25 cellular contexts compared by ENCODE assay signal in genomic region chr7:45631569-45631968, GRCh38.
"Had no signal": no experiment of that assay in that cellular context is flagged by ENCODE, and none has a peak within 500 bp of the region (broad histone marks: within the 10 kb centered on the region; RNA-seq: fewer than 3 reads in every experiment).

No MANE protein-coding gene starts in this region.

- H3K4me3 Mint-ChIP-seq: dendritic cell treated with granulocyte-macrophage colony-stimulating factor and Interleukin-4, amounts not matched to agents 40 ng/mL and 50 ng/mL, for 4 days; effector memory CD8-positive, alpha-beta T cell; endodermal cell had no signal

- H3K27ac Mint-ChIP-seq: dendritic cell treated with granulocyte-macrophage colony-stimulating factor and Interleukin-4, amounts not matched to agents 40 ng/mL and 50 ng/mL, for 4 days; effector memory CD8-positive, alpha-beta T cell; endodermal cell had no signal

- H3K4me1 ChIP-seq: colonic mucosa, esophagus muscularis mucosa, esophagus squamous epithelium, foreskin keratinocyte, gastrocnemius medialis, gastroesophageal sphincter, heart left ventricle, heart right ventricle had no signal

- H3K9me3 Mint-ChIP-seq: dendritic cell treated with granulocyte-macrophage colony-stimulating factor and Interleukin-4, amounts not matched to agents 40 ng/mL and 50 ng/mL, for 4 days; effector memory CD8-positive, alpha-beta T cell had no signal

- H3K4me2 ChIP-seq: hepatocyte had no signal

- ATAC-seq: effector memory CD8-positive, alpha-beta T cell; esophagus mucosa; foreskin keratinocyte; gastrocnemius medialis; gastroesophageal sphincter; heart left ventricle; heart right ventricle had no signal

- H3K27me3 ChIP-seq: colonic mucosa, dorsolateral prefrontal cortex, esophagus muscularis mucosa, esophagus squamous epithelium, foreskin keratinocyte, gastrocnemius medialis, gastroesophageal sphincter, heart left ventricle, heart right ventricle, hepatocyte had no signal

- H3K4me1 Mint-ChIP-seq: endodermal cell had no signal

- H3K27me3 Mint-ChIP-seq: dendritic cell treated with granulocyte-macrophage colony-stimulating factor and Interleukin-4, amounts not matched to agents 40 ng/mL and 50 ng/mL, for 4 days had no signal

- H2AFZ ChIP-seq: hepatocyte had no signal

- H3K79me2 ChIP-seq: hepatocyte had no signal

- H3K36me3 ChIP-seq: colonic mucosa, esophagus muscularis mucosa, esophagus squamous epithelium, gastrocnemius medialis, gastroesophageal sphincter, heart left ventricle, heart right ventricle had no signal

- H3K27ac ChIP-seq: colonic mucosa, coronary artery, dorsolateral prefrontal cortex, epithelial cell of prostate, esophagus muscularis mucosa, esophagus squamous epithelium, foreskin keratinocyte, gastrocnemius medialis, gastroesophageal sphincter, heart left ventricle, heart right ventricle, hepatocyte had no signal

- H3K4me3 ChIP-seq: colonic mucosa, coronary artery, dorsolateral prefrontal cortex, esophagus muscularis mucosa, esophagus squamous epithelium, gastrocnemius medialis, gastroesophageal sphincter, heart left ventricle, heart right ventricle, hepatocyte had no signal

- H3K9me3 ChIP-seq: colonic mucosa, esophagus squamous epithelium, gastrocnemius medialis had no signal

- DNase-seq: colonic mucosa; cortex of kidney; dermis blood vessel endothelial cell; dorsolateral prefrontal cortex; effector CD4-positive, alpha-beta T cell; effector CD8-positive, alpha-beta T cell; effector memory CD4-positive, alpha-beta T cell; effector memory CD8-positive, alpha-beta T cell; endodermal cell; esophagus squamous epithelium; foreskin fibroblast; foreskin keratinocyte; foreskin melanocyte; gastrocnemius medialis; glutamatergic neuron; head of caudate nucleus; heart left ventricle; heart right ventricle had no signal
